In genomic region chr1:198520524-198521254, GRCh38 we compare ENCODE assay signal across 9 cellular contexts. TPM values are rescaled to one million over a fixed set of nuclear protein-coding genes. Genes with fewer than 3 reads are reported as not detected.
DNase-seq lines count a peak whose midpoint lies in the region; ATAC-seq and TF ChIP-seq lines count a peak whose summit lies in the region.
"Had no signal": no experiment of that assay in that cellular context is flagged by ENCODE, and none has a peak within 500 bp of the region (broad histone marks: within the 10 kb centered on the region; RNA-seq: fewer than 3 reads in every experiment).

No MANE protein-coding gene starts in this region.

- TF ChIP-seq CTCF in WERI-Rb-1 (IDR thresholded peaks at IDR 0.05; ENCODE audit: low read depth, low read length) = no peak

- H3K9me3 ChIP-seq in CD4-positive, alpha-beta memory T cell (ENCODE audit: control insufficient read depth in 1 of 2, low read length in 2 of 2) = no peaks in the 10 kb centered on the region
- H3K9me3 ChIP-seq in WERI-Rb-1 (ENCODE audit: severe bottlenecking) = no peaks in the 10 kb centered on the region

- H3K4me1 Mint-ChIP-seq in CD4-positive, alpha-beta memory T cell = peaks cover 57 to 84% (median 64%) of the 10 kb centered on the region in 4 donors
- H3K4me1 Mint-ChIP-seq in activated CD8-positive, alpha-beta T cell treated with anti-CD3 and anti-CD28 coated beads, Interleukin-2, amount 10 ng/mL, durations not matched to agents 7 days and 5 days (ENCODE audit: low read depth) = peaks cover 57% of the 10 kb centered on the region

- POLR2A ChIA-PET in CD4-positive, alpha-beta memory T cell (lab: Charles Lee; ENCODE audit: partially characterized antibody) = interaction anchor here (1.0 to 10.2 kb wide), 15 partner anchors 8 to 195 kb away, joined by 3 to 136 read pairs (median 12); partner anchors contain the start of gene PTPRC
- POLR2A ChIA-PET in activated CD8-positive, alpha-beta T cell treated with anti-CD3 and anti-CD28 coated beads, Interleukin-2, amount 10 ng/mL, durations not matched to agents 7 days and 5 days (lab: Charles Lee) = interaction anchor here (0.5 to 2.5 kb wide), 4 partner anchors 97 to 129 kb away, joined by 3 to 15 read pairs (median 4); partner anchors contain the start of gene PTPRC

- H3K27me3 ChIP-seq in CD4-positive, alpha-beta memory T cell (ENCODE audit: insufficient read depth, low read length) = no peaks in the 10 kb centered on the region
- no peaks in the 10 kb centered on the region for H3K27me3 ChIP-seq in WERI-Rb-1 (ENCODE audit: insufficient read depth, low read depth, severe bottlenecking)

- ATAC-seq in GM19372 (IDR thresholded peaks at IDR 0.05; ENCODE audit: low read depth, unreplicated experiment) (peak; percentile 80), HG03095 (IDR thresholded peaks at IDR 0.05; ENCODE audit: unreplicated experiment) (peak; percentile 93)
- peak; percentile 63 for ATAC-seq in activated CD8-positive, alpha-beta T cell treated with anti-CD3 and anti-CD28 coated beads, Interleukin-2, amount 10 ng/mL, durations not matched to agents 7 days and 5 days

- H3K27ac Mint-ChIP-seq in CD4-positive, alpha-beta memory T cell = peak overlapping the region; percentile 81 to 94 (median 91)
- H3K27ac Mint-ChIP-seq in activated CD8-positive, alpha-beta T cell treated with anti-CD3 and anti-CD28 coated beads, Interleukin-2, amount 10 ng/mL, durations not matched to agents 7 days and 5 days = peak overlapping the region; percentile 77

- H3K4me3 Mint-ChIP-seq in CD4-positive, alpha-beta memory T cell = peak overlapping the region; percentile 77 to 90 (median 80)
- peak overlapping the region; percentile 71 for H3K4me3 Mint-ChIP-seq in activated CD8-positive, alpha-beta T cell treated with anti-CD3 and anti-CD28 coated beads, Interleukin-2, amount 10 ng/mL, durations not matched to agents 7 days and 5 days

- no peaks in the 10 kb centered on the region for H3K36me3 Mint-ChIP-seq in CD4-positive, alpha-beta memory T cell
- no peaks in the 10 kb centered on the region for H3K36me3 Mint-ChIP-seq in activated CD8-positive, alpha-beta T cell treated with anti-CD3 and anti-CD28 coated beads, Interleukin-2, amount 10 ng/mL, durations not matched to agents 7 days and 5 days (ENCODE audit: low read depth)

- peaks cover 82% of the 10 kb centered on the region for H3K4me1 ChIP-seq in CD4-positive, alpha-beta memory T cell (ENCODE audit: insufficient read depth, low read length)

- DNase-seq in CD4-positive, alpha-beta memory T cell = peak in 4 of 5 donors; percentile 18 to 44 (median 25)
- no peak for DNase-seq in activated CD8-positive, alpha-beta T cell treated with anti-CD3 and anti-CD28 coated beads, Interleukin-2, amount 10 ng/mL, durations not matched to agents 7 days and 5 days
- DNase-seq in DMS53 treated with DMSO at 0.1 percent for 48 hours (lab: John Stamatoyannopoulos, UW; ENCODE audit: unreplicated experiment) (no peak), GDM1 (lab: John Stamatoyannopoulos, UW) (no peak), HK-2 (ENCODE audit: unreplicated experiment) (no peak), WERI-Rb-1 (no peak)
- DNase-seq: NCI-H446 had no signal

- intact Hi-C loops in CD4-positive, alpha-beta memory T cell (cut with micrococcal nuclease) = loop anchor here (5.0 to 10.0 kb wide), 3 partner anchors 37 to 414 kb away; partner anchors contain the start of gene NEK7

- no peaks in the 10 kb centered on the region for H3K36me3 ChIP-seq in CD4-positive, alpha-beta memory T cell (ENCODE audit: insufficient read depth, low read length)
- H3K36me3 ChIP-seq in WERI-Rb-1 = no peaks in the 10 kb centered on the region

- no peaks in the 10 kb centered on the region for H3K9me3 Mint-ChIP-seq in CD4-positive, alpha-beta memory T cell
- H3K9me3 Mint-ChIP-seq in activated CD8-positive, alpha-beta T cell treated with anti-CD3 and anti-CD28 coated beads, Interleukin-2, amount 10 ng/mL, durations not matched to agents 7 days and 5 days (ENCODE audit: insufficient read depth) = no peaks in the 10 kb centered on the region

- peak overlapping the region; percentile 19 to 46 for H3K4me3 ChIP-seq in CD4-positive, alpha-beta memory T cell (ENCODE audit: low read length in 2 of 2)
- H3K4me3 ChIP-seq in WERI-Rb-1 (ENCODE audit: low read depth, low read length) = no peak overlapping the region

- peak overlapping the region; percentile 57 for H3K27ac ChIP-seq in CD4-positive, alpha-beta memory T cell (ENCODE audit: low read depth, low read length)
- no peak overlapping the region for H3K27ac ChIP-seq in WERI-Rb-1

- CTCF ChIA-PET in CD4-positive, alpha-beta memory T cell (lab: Charles Lee; ENCODE audit: partially characterized antibody) = interaction anchor here (1.0 to 3.4 kb wide), 8 partner anchors 88 to 178 kb away, joined by 3 to 17 read pairs (median 4); no protein-coding TSS in a partner anchor
- CTCF ChIA-PET in activated CD8-positive, alpha-beta T cell treated with anti-CD3 and anti-CD28 coated beads, Interleukin-2, amount 10 ng/mL, durations not matched to agents 7 days and 5 days (lab: Charles Lee) = interaction anchor here (0.6 to 3.2 kb wide), 11 partner anchors 15 to 165 kb away, joined by 3 to 16 read pairs (median 5); partner anchors contain the start of gene PTPRC

- no peaks in the 10 kb centered on the region for H3K27me3 Mint-ChIP-seq in CD4-positive, alpha-beta memory T cell
- H3K27me3 Mint-ChIP-seq in activated CD8-positive, alpha-beta T cell treated with anti-CD3 and anti-CD28 coated beads, Interleukin-2, amount 10 ng/mL, durations not matched to agents 7 days and 5 days (ENCODE audit: low read depth) = no peaks in the 10 kb centered on the region

RNA-seq across cellular contexts. Expression of gene ATP6V1G3, which starts 19.8 kb away (rescaled TPM):
- total RNA-seq in CD4-positive, alpha-beta memory T cell = not detected
- not detected for polyA plus RNA-seq in CD4-positive, alpha-beta memory T cell
- not detected for total RNA-seq in activated CD8-positive, alpha-beta T cell treated with anti-CD3 and anti-CD28 coated beads, Interleukin-2, amount 10 ng/mL, durations not matched to agents 7 days and 5 days

Comparison
In these comparisons a context has a peak if more than half of its experiments do, and no peak if none do; other contexts are left out.
1. DNase-seq: peak in CD4-positive, alpha-beta memory T cell (4 of 5); none in activated CD8-positive, alpha-beta T cell treated with anti-CD3 and anti-CD28 coated beads, Interleukin-2, amount 10 ng/mL, durations not matched to agents 7 days and 5 days (single experiment), DMS53 treated with DMSO at 0.1 percent for 48 hours (single experiment), GDM1 (single experiment), HK-2 (single experiment) and WERI-Rb-1 (single experiment).
2. Peak in every context shown above with its lines, with median percentiles within 50 percentile points of each other: ATAC-seq.